ENCODE assay signal across 1 cellular context in genomic region chr10:119408969-119409371, GRCh38.
TF ChIP-seq lines count a peak whose summit lies in the region.

No MANE protein-coding gene starts in this region.

TF ChIP-seq in GM23338, 12 proteins besides CTCF, POLR2A, EP300 and RAD21 (continued from another document):
- TF ChIP-seq ZNF462 (CRISPR knock-in tag; IDR thresholded peaks at IDR 0.05) (no peak), EZH2 (IDR thresholded peaks at IDR 0.05; ENCODE audit: low read depth, unreplicated experiment) (no peak), REST (IDR thresholded peaks at IDR 0.05; ENCODE audit: unreplicated experiment) (no peak), ZNF331 (CRISPR knock-in tag; IDR thresholded peaks at IDR 0.05; ENCODE audit: low read depth) (no peak), ZNF114 (CRISPR knock-in tag; IDR thresholded peaks at IDR 0.05) (no peak), STAT1 (IDR thresholded peaks at IDR 0.05; ENCODE audit: unreplicated experiment) (no peak)
